In genomic region chr1:97202981-97203380, GRCh38 we compare ENCODE assay signal across 29 cellular contexts.
"Had no signal": no experiment of that assay in that cellular context is flagged by ENCODE, and none has a peak within 500 bp of the region (broad histone marks: within the 10 kb centered on the region; RNA-seq: fewer than 3 reads in every experiment).

No MANE protein-coding gene starts in this region.

- H3K4me3 Mint-ChIP-seq: activated naive CD4-positive, alpha-beta T cell treated with anti-CD3 and anti-CD28 coated beads, Interleukin-2, amount 50 U/mL, for 24 hours; activated naive CD8-positive, alpha-beta T cell treated with anti-CD3 and anti-CD28 coated beads, Interleukin-2, amount 50 U/mL, for 24 hours; activated T-cell treated with anti-CD3 and anti-CD28 coated beads, Interleukin-2, amount 50 U/mL, for 4 hours; activated T-helper 17 cell treated with anti-CD3 and anti-CD28 coated beads, Interleukin-2, amount 50 U/mL, for 72 hours; immature natural killer cell; natural killer cell; stimulated activated effector memory CD8-positive, alpha-beta T cell treated with anti-CD3 and anti-CD28 coated beads, Interleukin-12 subunit alpha, Interleukin-12 subunit beta, amount 100 ng/mL, for 72 hours; stimulated activated naive CD8-positive, alpha-beta T cell treated with anti-CD3 and anti-CD28 coated beads, Interleukin-15, Interleukin-2, amounts not matched to agents 100 ng/mL and 50 ng/mL, for 24 hours; T-helper 2 cell treated with Interferon-gamma antibody and Interleukin-4, amounts not matched to agents 5 μg/mL and 100 μg/mL, for 36 hours; type B pancreatic cell had no signal

- H3K27ac ChIP-seq: heart left ventricle, neutrophil, ovary, prostate gland, skin epidermis, vagina had no signal

- H3K27me3 ChIP-seq: heart left ventricle, neutrophil, ovary, vagina had no signal

- H3K4me1 Mint-ChIP-seq: activated naive CD4-positive, alpha-beta T cell treated with anti-CD3 and anti-CD28 coated beads, Interleukin-2, amount 50 U/mL, for 24 hours; activated naive CD8-positive, alpha-beta T cell treated with anti-CD3 and anti-CD28 coated beads, Interleukin-2, amount 50 U/mL, for 24 hours; activated T-helper 17 cell treated with anti-CD3 and anti-CD28 coated beads, Interleukin-2, amount 50 U/mL, for 72 hours; stimulated activated effector memory CD8-positive, alpha-beta T cell treated with anti-CD3 and anti-CD28 coated beads, Interleukin-12 subunit alpha, Interleukin-12 subunit beta, amount 100 ng/mL, for 72 hours had no signal

- H3K9me3 Mint-ChIP-seq: activated naive CD4-positive, alpha-beta T cell treated with anti-CD3 and anti-CD28 coated beads, Interleukin-2, amount 50 U/mL, for 24 hours; activated naive CD8-positive, alpha-beta T cell treated with anti-CD3 and anti-CD28 coated beads, Interleukin-2, amount 50 U/mL, for 24 hours; activated T-cell treated with anti-CD3 and anti-CD28 coated beads, Interleukin-2, amount 50 U/mL, for 4 hours; activated T-helper 17 cell treated with anti-CD3 and anti-CD28 coated beads, Interleukin-2, amount 50 U/mL, for 72 hours; immature natural killer cell; natural killer cell; stimulated activated effector memory CD8-positive, alpha-beta T cell treated with anti-CD3 and anti-CD28 coated beads, Interleukin-12 subunit alpha, Interleukin-12 subunit beta, amount 100 ng/mL, for 72 hours; stimulated activated naive CD8-positive, alpha-beta T cell treated with anti-CD3 and anti-CD28 coated beads, Interleukin-15, Interleukin-2, amounts not matched to agents 100 ng/mL and 50 ng/mL, for 24 hours; T-helper 2 cell treated with Interferon-gamma antibody and Interleukin-4, amounts not matched to agents 5 μg/mL and 100 μg/mL, for 36 hours; type B pancreatic cell had no signal

- H3K36me3 ChIP-seq: heart left ventricle, neutrophil, ovary, prostate gland, vagina had no signal

- H3K36me3 Mint-ChIP-seq: activated naive CD4-positive, alpha-beta T cell treated with anti-CD3 and anti-CD28 coated beads, Interleukin-2, amount 50 U/mL, for 24 hours; immature natural killer cell; natural killer cell; type B pancreatic cell had no signal

- H3K9me3 ChIP-seq: heart left ventricle, neutrophil, ovary, prostate gland, vagina had no signal

- H3K4me3 ChIP-seq: heart left ventricle, ovary, prostate gland, skin epidermis, vagina had no signal

- H3K4me1 ChIP-seq: prostate gland, vagina had no signal

- H3K27me3 Mint-ChIP-seq: activated naive CD4-positive, alpha-beta T cell treated with anti-CD3 and anti-CD28 coated beads, Interleukin-2, amount 50 U/mL, for 24 hours; activated naive CD8-positive, alpha-beta T cell treated with anti-CD3 and anti-CD28 coated beads, Interleukin-2, amount 50 U/mL, for 24 hours; activated T-helper 17 cell treated with anti-CD3 and anti-CD28 coated beads, Interleukin-2, amount 50 U/mL, for 72 hours; stimulated activated naive CD8-positive, alpha-beta T cell treated with anti-CD3 and anti-CD28 coated beads, Interleukin-15, Interleukin-2, amounts not matched to agents 100 ng/mL and 50 ng/mL, for 24 hours; type B pancreatic cell had no signal

- ATAC-seq: activated naive CD8-positive, alpha-beta T cell treated with anti-CD3 and anti-CD28 coated beads, Interleukin-2, amount 50 U/mL, for 24 hours; activated T-cell treated with anti-CD3 and anti-CD28 coated beads, Interleukin-2, amount 50 U/mL, for 4 hours; activated T-helper 17 cell treated with anti-CD3 and anti-CD28 coated beads, Interleukin-2, amount 50 U/mL, for 72 hours; esophagus mucosa; heart left ventricle; left colon; natural killer cell; sciatic nerve; stimulated activated effector memory CD8-positive, alpha-beta T cell treated with anti-CD3 and anti-CD28 coated beads, Interleukin-12 subunit alpha, Interleukin-12 subunit beta, amount 100 ng/mL, for 72 hours had no signal

- H3K27ac Mint-ChIP-seq: activated naive CD4-positive, alpha-beta T cell treated with anti-CD3 and anti-CD28 coated beads, Interleukin-2, amount 50 U/mL, for 24 hours; activated naive CD8-positive, alpha-beta T cell treated with anti-CD3 and anti-CD28 coated beads, Interleukin-2, amount 50 U/mL, for 24 hours; activated T-helper 17 cell treated with anti-CD3 and anti-CD28 coated beads, Interleukin-2, amount 50 U/mL, for 72 hours; immature natural killer cell; natural killer cell; stimulated activated effector memory CD8-positive, alpha-beta T cell treated with anti-CD3 and anti-CD28 coated beads, Interleukin-12 subunit alpha, Interleukin-12 subunit beta, amount 100 ng/mL, for 72 hours; stimulated activated naive CD8-positive, alpha-beta T cell treated with anti-CD3 and anti-CD28 coated beads, Interleukin-15, Interleukin-2, amounts not matched to agents 100 ng/mL and 50 ng/mL, for 24 hours; T-helper 2 cell treated with Interferon-gamma antibody and Interleukin-4, amounts not matched to agents 5 μg/mL and 100 μg/mL, for 36 hours; type B pancreatic cell had no signal

- DNase-seq: activated CD4-positive, alpha-beta T cell treated with anti-CD3 and anti-CD28 coated beads for 4 hours; activated CD4-positive, alpha-beta T cell treated with anti-CD3 and anti-CD28 coated beads, Interleukin-2, amount 50 U/mL, for 48 hours; activated CD8-positive, alpha-beta memory T cell treated with anti-CD3 and anti-CD28 coated beads, Interleukin-2, amount 50 U/mL, for 48 hours; activated gamma-delta T cell treated with Interleukin-2 at 50 U/mL for 16 hours; activated naive CD8-positive, alpha-beta T cell treated with anti-CD3 and anti-CD28 coated beads, Interleukin-2, amount 50 U/mL, for 24 hours; activated T-cell treated with anti-CD3 and anti-CD28 coated beads, Interleukin-2, amount 50 U/mL, for 4 hours; cortex of kidney; foreskin fibroblast; heart left ventricle; immature natural killer cell; kidney; left colon; natural killer cell; ovary; retina; stimulated activated CD4-positive, alpha-beta T cell treated with anti-CD3 and anti-CD28 coated beads, Interleukin-12 subunit alpha, Interleukin-12 subunit beta, amount 100 ng/mL, for 4 hours; stimulated activated CD4-positive, alpha-beta T cell treated with anti-CD3 and anti-CD28 coated beads, Interleukin-4, amount 100 ng/mL, for 24 hours had no signal
